36 cellular contexts compared by ENCODE assay signal in genomic region chr1:65744731-65745130, GRCh38.
"Had no signal": no experiment of that assay in that cellular context is flagged by ENCODE, and none has a peak within 500 bp of the region (broad histone marks: within the 10 kb centered on the region; RNA-seq: fewer than 3 reads in every experiment).

No MANE protein-coding gene starts in this region.

- H3K36me3 ChIP-seq: MG63 had no signal

- DNase-seq: Kasumi-1, MG63, MM.1S, MV-4-11, NCI-H1048, NCI-H1092, NCI-H1092 treated with DMSO at 0.1 percent for 48 hours, NCI-H1105, NCI-H1105 treated with DMSO at 0.1 percent for 48 hours, NCI-H1417, NCI-H1417 treated with DMSO at 0.1 percent for 48 hours, NCI-H1436, NCI-H1436 treated with DMSO at 0.1 percent for 48 hours, NCI-H146, NCI-H1694, NCI-H1694 treated with DMSO at 0.1 percent for 48 hours, NCI-H187, NCI-H187 treated with DMSO at 0.1 percent for 48 hours, NCI-H1930, NCI-H2029, NCI-H2029 treated with DMSO at 0.1 percent for 48 hours, NCI-H2081, NCI-H2081 treated with DMSO at 0.1 percent for 48 hours, NCI-H2107, NCI-H2171, NCI-H2171 treated with DMSO at 0.1 percent for 48 hours, NCI-H2227 treated with DMSO at 0.1 percent for 48 hours, NCI-H226, NCI-H345, NCI-H446, NCI-H446 treated with DMSO at 0.1 percent for 48 hours, NCI-H510A, NCI-H510A treated with DMSO at 0.1 percent for 48 hours, NCI-H524, NCI-H524 treated with DMSO at 0.1 percent for 48 hours, NCI-H526 had no signal

- H3K4me3 ChIP-seq: MG63 had no signal

- H3K27me3 ChIP-seq: MG63 had no signal
